In genomic region chr10:128729910-128730420, GRCh38 we compare ENCODE assay signal across 32 cellular contexts.
"Had no signal": no experiment of that assay in that cellular context is flagged by ENCODE, and none has a peak within 500 bp of the region (broad histone marks: within the 10 kb centered on the region; RNA-seq: fewer than 3 reads in every experiment).

No MANE protein-coding gene starts in this region.

- H3K36me3 Mint-ChIP-seq: activated naive CD4-positive, alpha-beta T cell treated with anti-CD3 and anti-CD28 coated beads, Interleukin-2, amount 10 ng/mL, durations not matched to agents 7 days and 5 days; activated naive CD4-positive, alpha-beta T cell treated with anti-CD3 and anti-CD28 coated beads, Interleukin-2, amount 50 U/mL, for 72 hours; activated naive CD8-positive, alpha-beta T cell treated with anti-CD3 and anti-CD28 coated beads, Interleukin-2, amount 10 ng/mL, durations not matched to agents 7 days and 5 days; brain had no signal

- H3K27me3 Mint-ChIP-seq: activated CD4-positive, alpha-beta memory T cell treated with anti-CD3 and anti-CD28 coated beads, Interleukin-2, amount 10 ng/mL, durations not matched to agents 7 days and 5 days; activated CD4-positive, alpha-beta T cell treated with anti-CD3 and anti-CD28 coated beads for 36 hours; activated CD4-positive, alpha-beta T cell treated with anti-CD3 and anti-CD28 coated beads, Interleukin-2, amount 10 ng/mL, durations not matched to agents 24 days and 14 days; activated T-cell treated with anti-CD3 and anti-CD28 coated beads, Interleukin-2, amount 50 U/mL, for 24 hours; dendritic cell treated with granulocyte-macrophage colony-stimulating factor and Interleukin-4, amounts not matched to agents 40 ng/mL and 50 ng/mL, for 4 days had no signal

- H3K36me3 ChIP-seq: ascending aorta, breast epithelium, cardiac muscle cell, colonic mucosa, gastrocnemius medialis, heart left ventricle had no signal

- DNase-seq: activated CD4-positive, alpha-beta memory T cell treated with anti-CD3 and anti-CD28 coated beads, Interleukin-2, amount 10 ng/mL, durations not matched to agents 7 days and 5 days; activated CD4-positive, alpha-beta T cell treated with anti-CD3 and anti-CD28 coated beads for 36 hours; activated CD4-positive, alpha-beta T cell treated with anti-CD3 and anti-CD28 coated beads, Interleukin-2, amount 10 ng/mL, durations not matched to agents 24 days and 14 days; activated CD4-positive, alpha-beta T cell treated with anti-CD3 and anti-CD28 coated beads, Interleukin-2, amount 50 U/mL, for 4 hours; activated CD4-positive, CD25-positive, alpha-beta regulatory T cell; activated CD4-positive, CD25-positive, alpha-beta regulatory T cell treated with anti-CD3 and anti-CD28 coated beads, Interleukin-2, amount 50 U/mL, for 72 hours; activated CD8-positive, alpha-beta memory T cell treated with anti-CD3 and anti-CD28 coated beads, Interleukin-2, amount 50 U/mL, for 48 hours; activated gamma-delta T cell; activated naive CD4-positive, alpha-beta T cell; activated naive CD4-positive, alpha-beta T cell treated with anti-CD3 and anti-CD28 coated beads, Interleukin-2, amount 10 ng/mL, durations not matched to agents 7 days and 5 days; activated naive CD8-positive, alpha-beta T cell treated with anti-CD3 and anti-CD28 coated beads, Interleukin-2, amount 10 ng/mL, durations not matched to agents 7 days and 5 days; activated T-cell treated with anti-CD3 and anti-CD28 coated beads for 4 hours; activated T-cell treated with anti-CD3 and anti-CD28 coated beads, Interleukin-2, amount 50 U/mL, for 24 hours; activated T-cell treated with anti-CD3 and anti-CD28 coated beads, Interleukin-2, amount 50 U/mL, for 72 hours; central memory CD4-positive, alpha-beta T cell; cerebellar nuclear complex; colonic mucosa; effector CD8-positive, alpha-beta T cell; foreskin keratinocyte; gastrocnemius medialis; glutamatergic neuron; heart left ventricle; T-helper 1 cell; T-helper 17 cell; T1000 had no signal

- H3K4me1 ChIP-seq: ascending aorta, breast epithelium, colonic mucosa, foreskin keratinocyte, gastrocnemius medialis, heart left ventricle had no signal

- H3K27ac ChIP-seq: ascending aorta, breast epithelium, cardiac muscle cell, colonic mucosa, foreskin keratinocyte, gastrocnemius medialis, heart left ventricle had no signal

- H3K9me3 ChIP-seq: ascending aorta, breast epithelium, colonic mucosa, gastrocnemius medialis, heart left ventricle had no signal

- H3K9me3 Mint-ChIP-seq: activated CD4-positive, alpha-beta memory T cell treated with anti-CD3 and anti-CD28 coated beads, Interleukin-2, amount 10 ng/mL, durations not matched to agents 7 days and 5 days; activated CD4-positive, alpha-beta T cell treated with anti-CD3 and anti-CD28 coated beads, Interleukin-2, amount 10 ng/mL, durations not matched to agents 24 days and 14 days; activated naive CD4-positive, alpha-beta T cell treated with anti-CD3 and anti-CD28 coated beads, Interleukin-2, amount 10 ng/mL, durations not matched to agents 7 days and 5 days; activated naive CD4-positive, alpha-beta T cell treated with anti-CD3 and anti-CD28 coated beads, Interleukin-2, amount 50 U/mL, for 72 hours; activated naive CD8-positive, alpha-beta T cell treated with anti-CD3 and anti-CD28 coated beads, Interleukin-2, amount 10 ng/mL, durations not matched to agents 7 days and 5 days; activated T-cell treated with anti-CD3 and anti-CD28 coated beads, Interleukin-2, amount 50 U/mL, for 24 hours; activated T-cell treated with anti-CD3 and anti-CD28 coated beads, Interleukin-2, amount 50 U/mL, for 72 hours; brain; dendritic cell treated with granulocyte-macrophage colony-stimulating factor and Interleukin-4, amounts not matched to agents 40 ng/mL and 50 ng/mL, for 4 days; T-helper 2 cell treated with Interferon-gamma antibody and Interleukin-4, amounts not matched to agents 5 μg/mL and 100 μg/mL, for 36 hours had no signal

- H3K27me3 ChIP-seq: ascending aorta, colonic mucosa, foreskin keratinocyte, gastrocnemius medialis had no signal

- H3K4me1 Mint-ChIP-seq: activated CD4-positive, alpha-beta memory T cell treated with anti-CD3 and anti-CD28 coated beads, Interleukin-2, amount 10 ng/mL, durations not matched to agents 7 days and 5 days; activated CD4-positive, alpha-beta T cell treated with anti-CD3 and anti-CD28 coated beads for 36 hours; activated CD4-positive, alpha-beta T cell treated with anti-CD3 and anti-CD28 coated beads, Interleukin-2, amount 10 ng/mL, durations not matched to agents 24 days and 14 days; activated naive CD4-positive, alpha-beta T cell treated with anti-CD3 and anti-CD28 coated beads, Interleukin-2, amount 10 ng/mL, durations not matched to agents 7 days and 5 days; activated naive CD8-positive, alpha-beta T cell treated with anti-CD3 and anti-CD28 coated beads, Interleukin-2, amount 10 ng/mL, durations not matched to agents 7 days and 5 days; T-helper 17 cell had no signal

- H3K4me3 ChIP-seq: ascending aorta, breast epithelium, cardiac muscle cell, colonic mucosa, gastrocnemius medialis, heart left ventricle had no signal

- H3K4me3 Mint-ChIP-seq: activated CD4-positive, alpha-beta memory T cell treated with anti-CD3 and anti-CD28 coated beads, Interleukin-2, amount 10 ng/mL, durations not matched to agents 7 days and 5 days; activated CD4-positive, alpha-beta T cell treated with anti-CD3 and anti-CD28 coated beads for 36 hours; activated CD4-positive, alpha-beta T cell treated with anti-CD3 and anti-CD28 coated beads, Interleukin-2, amount 10 ng/mL, durations not matched to agents 24 days and 14 days; activated naive CD4-positive, alpha-beta T cell treated with anti-CD3 and anti-CD28 coated beads, Interleukin-2, amount 10 ng/mL, durations not matched to agents 7 days and 5 days; activated naive CD8-positive, alpha-beta T cell treated with anti-CD3 and anti-CD28 coated beads, Interleukin-2, amount 10 ng/mL, durations not matched to agents 7 days and 5 days; activated T-cell treated with anti-CD3 and anti-CD28 coated beads, Interleukin-2, amount 50 U/mL, for 24 hours; activated T-cell treated with anti-CD3 and anti-CD28 coated beads, Interleukin-2, amount 50 U/mL, for 72 hours; brain; dendritic cell treated with granulocyte-macrophage colony-stimulating factor and Interleukin-4, amounts not matched to agents 40 ng/mL and 50 ng/mL, for 4 days; T-helper 17 cell; T-helper 2 cell treated with Interferon-gamma antibody and Interleukin-4, amounts not matched to agents 5 μg/mL and 100 μg/mL, for 36 hours had no signal

- H3K27ac Mint-ChIP-seq: activated CD4-positive, alpha-beta memory T cell treated with anti-CD3 and anti-CD28 coated beads, Interleukin-2, amount 10 ng/mL, durations not matched to agents 7 days and 5 days; activated CD4-positive, alpha-beta T cell treated with anti-CD3 and anti-CD28 coated beads for 36 hours; activated CD4-positive, alpha-beta T cell treated with anti-CD3 and anti-CD28 coated beads, Interleukin-2, amount 10 ng/mL, durations not matched to agents 24 days and 14 days; activated naive CD4-positive, alpha-beta T cell treated with anti-CD3 and anti-CD28 coated beads, Interleukin-2, amount 10 ng/mL, durations not matched to agents 7 days and 5 days; activated naive CD4-positive, alpha-beta T cell treated with anti-CD3 and anti-CD28 coated beads, Interleukin-2, amount 50 U/mL, for 72 hours; activated naive CD8-positive, alpha-beta T cell treated with anti-CD3 and anti-CD28 coated beads, Interleukin-2, amount 10 ng/mL, durations not matched to agents 7 days and 5 days; activated T-cell treated with anti-CD3 and anti-CD28 coated beads, Interleukin-2, amount 50 U/mL, for 24 hours; activated T-cell treated with anti-CD3 and anti-CD28 coated beads, Interleukin-2, amount 50 U/mL, for 72 hours; brain; dendritic cell treated with granulocyte-macrophage colony-stimulating factor and Interleukin-4, amounts not matched to agents 40 ng/mL and 50 ng/mL, for 4 days; T-helper 17 cell; T-helper 2 cell treated with Interferon-gamma antibody and Interleukin-4, amounts not matched to agents 5 μg/mL and 100 μg/mL, for 36 hours had no signal
